ENCODE assay signal across 1 cellular context in genomic region chr16:29680180-29680598, GRCh38.
A peak's percentile ranks its signal among the peaks of the same experiment; 100 is the strongest.
TF ChIP-seq lines count a peak whose summit lies in the region.

No MANE protein-coding gene starts in this region.

TF ChIP-seq in H1, 55 proteins besides CTCF, POLR2A, EP300 and RAD21:
- TF ChIP-seq POLR2AphosphoS5 (IDR thresholded peaks at IDR 0.05; ENCODE audit: low read depth, low read length) (0 out of 2 replicates have a peak, but pooled peaks have one; percentile 29), CREB1 (IDR thresholded peaks at IDR 0.05) (no peak), KDM5A (IDR thresholded peaks at IDR 0.05; ENCODE audit: low read length) (no peak), NANOG (IDR thresholded peaks at IDR 0.05; ENCODE audit: insufficient read depth, low read depth, low read length, poor library complexity, severe bottlenecking) (no peak), USF2 (IDR thresholded peaks at IDR 0.05; ENCODE audit: low read length) (no peak), PHF8 (conservative IDR thresholded peaks at IDR 0.05; ENCODE audit: low read depth, low read length) (no peak), FOSL1 (IDR thresholded peaks at IDR 0.05; ENCODE audit: insufficient read depth, low read depth, low read length) (no peak), E2F6 (IDR thresholded peaks at IDR 0.05) (no peak)
